In the genomic region with DNA sequence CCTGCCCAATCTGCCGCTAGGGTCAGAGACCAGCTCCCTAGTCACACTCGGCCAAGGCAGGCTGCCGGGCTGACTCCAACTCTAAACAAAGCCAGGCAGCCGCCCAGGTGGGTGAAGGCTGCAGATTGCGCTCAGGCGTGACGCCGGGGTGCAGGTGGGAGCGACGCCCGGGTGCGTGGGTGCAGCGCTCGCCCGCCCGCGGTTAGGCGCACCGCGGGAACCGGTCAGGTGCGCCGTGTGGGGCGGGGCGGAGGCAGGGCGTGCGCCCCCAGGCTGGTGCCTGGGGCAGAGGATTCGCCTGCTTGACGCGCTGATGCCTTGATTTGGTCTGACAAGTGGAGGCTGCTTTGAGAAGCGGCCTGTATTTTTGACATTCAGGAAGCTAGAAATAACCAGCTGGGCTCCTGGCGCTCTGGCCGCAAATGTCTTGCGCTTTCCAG, we compare ENCODE assay signal across 8 cellular contexts.
DNase-seq lines count a peak whose midpoint lies in the region; ATAC-seq and TF ChIP-seq lines count a peak whose summit lies in the region.

No MANE protein-coding gene starts in this region.

- peaks cover 2 to 44% of the 10 kb centered on the region in 2 donors for H3K4me1 ChIP-seq in right atrium auricular region

- peak in 1 of 2 donors; percentile 35 for TF ChIP-seq CTCF in right atrium auricular region (IDR thresholded peaks at IDR 0.05)
- TF ChIP-seq CTCF in foreskin fibroblast (IDR thresholded peaks at IDR 0.05; ENCODE audit: low read depth, low read length) = no peak

- no peaks in the 10 kb centered on the region for H3K9me3 ChIP-seq in right atrium auricular region

- no peaks in the 10 kb centered on the region for H3K36me3 ChIP-seq in right atrium auricular region

- peak overlapping the region in 1 of 2 donors; percentile 28 for H3K4me3 ChIP-seq in right atrium auricular region
- H3K4me3 ChIP-seq in foreskin fibroblast (ENCODE audit: low read depth in 1 of 2, low read length in 2 of 2) = no peak overlapping the region

- ATAC-seq in GM18508 (IDR thresholded peaks at IDR 0.05; ENCODE audit: insufficient read depth, unreplicated experiment) (peak; percentile 60), HG02642 (IDR thresholded peaks at IDR 0.05; ENCODE audit: poor library complexity, unreplicated experiment) (peak; percentile 89)

- H3K27me3 ChIP-seq in right atrium auricular region = no peaks in the 10 kb centered on the region

- DNase-seq in NCI-H2171 (lab: John Stamatoyannopoulos, UW) = peak; percentile 54
- peak; percentile 81 for DNase-seq in activated effector memory CD4-positive, alpha-beta T cell treated with anti-CD3 and anti-CD28 coated beads, Interleukin-2, amount 50 U/mL, for 16 hours
- DNase-seq in right atrium auricular region (ENCODE audit: low spot score) = peak; percentile 57
- DNase-seq in stimulated activated CD4-positive, alpha-beta T cell treated with anti-CD3 and anti-CD28 coated beads, Interleukin-15, amount 100 ng/mL, for 24 hours = peak; percentile 69
- DNase-seq in foreskin fibroblast = no peak
- DNase-seq in LoVo (ENCODE audit: low spot score) = no peak

- H3K27ac ChIP-seq in right atrium auricular region = peak overlapping the region; percentile 68 to 74

Comparison
In these comparisons a context has a peak if more than half of its experiments do, and no peak if none do; other contexts are left out.
1. DNase-seq: peak in NCI-H2171 (single experiment), activated effector memory CD4-positive, alpha-beta T cell treated with anti-CD3 and anti-CD28 coated beads, Interleukin-2, amount 50 U/mL, for 16 hours (single experiment), right atrium auricular region (single experiment) and stimulated activated CD4-positive, alpha-beta T cell treated with anti-CD3 and anti-CD28 coated beads, Interleukin-15, amount 100 ng/mL, for 24 hours (single experiment); none in foreskin fibroblast (0 of 2) and LoVo (single experiment).